ENCODE assay signal across 12 cellular contexts in the genomic region with DNA sequence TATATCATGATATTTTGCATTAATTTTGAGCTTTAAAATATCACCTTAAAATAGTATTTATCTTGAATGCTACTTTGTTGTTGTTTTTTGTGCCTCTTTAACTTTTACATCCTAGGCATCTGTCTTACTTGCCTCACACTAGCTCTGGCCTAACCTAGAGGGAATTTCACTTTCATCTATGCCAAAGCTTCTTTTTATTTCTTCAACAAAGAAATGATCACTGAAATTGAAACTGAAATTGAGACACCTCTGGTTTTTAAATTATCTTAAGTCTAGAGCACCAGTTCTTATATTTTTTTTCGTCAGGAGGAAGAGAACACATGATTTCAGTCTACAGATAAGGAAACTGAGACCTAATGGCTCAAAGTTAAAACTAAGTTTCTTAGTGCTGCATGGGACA. TPM values are rescaled to one million over a fixed set of nuclear protein-coding genes. Genes with fewer than 3 reads are reported as not detected.
A peak's percentile ranks its signal among the peaks of the same experiment; 100 is the strongest.
DNase-seq lines count a peak whose midpoint lies in the region; ATAC-seq and TF ChIP-seq lines count a peak whose summit lies in the region.
"Had no signal": no experiment of that assay in that cellular context is flagged by ENCODE, and none has a peak within 500 bp of the region (broad histone marks: within the 10 kb centered on the region; RNA-seq: fewer than 3 reads in every experiment).

No MANE protein-coding gene starts in this region.

- H3K36me3 ChIP-seq in CD8-positive, alpha-beta T cell (ENCODE audit: insufficient read depth, low read length): no peaks in the 10 kb centered on the region

- intact Hi-C loops in CD8-positive, alpha-beta T cell (cut with DNase I, micrococcal nuclease): no loop called here

- no peaks in the 10 kb centered on the region for H3K9me3 ChIP-seq in CD8-positive, alpha-beta T cell (ENCODE audit: low read length)
- H3K9me3 ChIP-seq: mucosa of descending colon had no signal

- POLR2A ChIA-PET in CD8-positive, alpha-beta T cell (lab: Charles Lee): no interaction called here

- H3K36me3 Mint-ChIP-seq in CD8-positive, alpha-beta T cell: no peaks in the 10 kb centered on the region

- peaks cover 7% of the 10 kb centered on the region for H3K27me3 ChIP-seq in CD8-positive, alpha-beta T cell (ENCODE audit: insufficient read depth, low read length)

- no peak overlapping the region for H3K4me3 ChIP-seq in CD8-positive, alpha-beta T cell (ENCODE audit: low read depth, low read length)
- H3K4me3 ChIP-seq: mucosa of descending colon had no signal

- no peak for TF ChIP-seq CTCF in CD8-positive, alpha-beta T cell (IDR thresholded peaks at IDR 0.05)

- H3K27ac Mint-ChIP-seq in stimulated activated naive CD8-positive, alpha-beta T cell treated with anti-CD3 and anti-CD28 coated beads, Interleukin-15, amount 100 ng/mL, for 72 hours: peak overlapping the region; percentile 16 to 71
- no peak overlapping the region for H3K27ac Mint-ChIP-seq in CD8-positive, alpha-beta T cell

- H3K4me1 ChIP-seq in CD8-positive, alpha-beta T cell (ENCODE audit: insufficient read depth, low read length): no peaks in the 10 kb centered on the region

- H3K27me3 Mint-ChIP-seq in stimulated activated naive CD8-positive, alpha-beta T cell treated with anti-CD3 and anti-CD28 coated beads, Interleukin-15, amount 100 ng/mL, for 72 hours: peaks cover 61% of the 10 kb centered on the region
- peaks cover 28% of the 10 kb centered on the region for H3K27me3 Mint-ChIP-seq in CD8-positive, alpha-beta T cell (ENCODE audit: low read depth)

- CTCF ChIA-PET in CD8-positive, alpha-beta T cell (lab: Charles Lee): interaction anchor here (0.7 kb wide), 1 partner anchor 570 kb away, joined by 3 read pairs; no protein-coding TSS in a partner anchor

- no peak overlapping the region for H3K27ac ChIP-seq in CD8-positive, alpha-beta T cell (ENCODE audit: low read depth, low read length)

- DNase-seq in stimulated activated naive CD8-positive, alpha-beta T cell treated with anti-CD3 and anti-CD28 coated beads, Interleukin-15, amount 100 ng/mL, for 72 hours: no peak
- DNase-seq in stimulated activated naive CD8-positive, alpha-beta T cell treated with anti-CD3 and anti-CD28 coated beads, Interleukin-15, Interleukin-2, amounts not matched to agents 100 U/mL and 50 U/mL, for 24 hours: no peak
- DNase-seq in mucosa of gallbladder (ENCODE audit: low spot score) (no peak), NCI-H82 treated with DMSO at 0.1 percent for 48 hours (lab: John Stamatoyannopoulos, UW; ENCODE audit: unreplicated experiment) (no peak)
- no peak for DNase-seq in CD8-positive, alpha-beta T cell
- DNase-seq: DND-41, mucosa of descending colon, NCI-H1417 treated with DMSO at 0.1 percent for 48 hours, T1000 had no signal

- ATAC-seq in stimulated activated naive CD8-positive, alpha-beta T cell treated with anti-CD3 and anti-CD28 coated beads, Interleukin-15, amount 100 ng/mL, for 72 hours: no peak
- no peak for ATAC-seq in stimulated activated naive CD8-positive, alpha-beta T cell treated with anti-CD3 and anti-CD28 coated beads, Interleukin-15, Interleukin-2, amounts not matched to agents 100 U/mL and 50 U/mL, for 24 hours
- ATAC-seq in GM21737 (IDR thresholded peaks at IDR 0.05; ENCODE audit: unreplicated experiment) (peak; percentile 84), HG03135 (IDR thresholded peaks at IDR 0.05; ENCODE audit: unreplicated experiment) (peak; percentile 75), esophagus mucosa (no peak)
- no peak for ATAC-seq in CD8-positive, alpha-beta T cell
- ATAC-seq: mucosa of descending colon had no signal

- peaks cover 31% of the 10 kb centered on the region for H3K4me1 Mint-ChIP-seq in stimulated activated naive CD8-positive, alpha-beta T cell treated with anti-CD3 and anti-CD28 coated beads, Interleukin-15, amount 100 ng/mL, for 72 hours
- peaks cover 13% of the 10 kb centered on the region for H3K4me1 Mint-ChIP-seq in CD8-positive, alpha-beta T cell (ENCODE audit: low read depth)

- H3K9me3 Mint-ChIP-seq in stimulated activated naive CD8-positive, alpha-beta T cell treated with anti-CD3 and anti-CD28 coated beads, Interleukin-15, amount 100 ng/mL, for 72 hours: no peaks in the 10 kb centered on the region
- no peaks in the 10 kb centered on the region for H3K9me3 Mint-ChIP-seq in CD8-positive, alpha-beta T cell

- no peak overlapping the region for H3K4me3 Mint-ChIP-seq in stimulated activated naive CD8-positive, alpha-beta T cell treated with anti-CD3 and anti-CD28 coated beads, Interleukin-15, amount 100 ng/mL, for 72 hours
- no peak overlapping the region for H3K4me3 Mint-ChIP-seq in CD8-positive, alpha-beta T cell

RNA-seq across cellular contexts. Expression of a gene that starts 3.5 kb away (rescaled TPM):
- 10.6 TPM for total RNA-seq in mucosa of gallbladder
- total RNA-seq in CD8-positive, alpha-beta T cell: not detected
- 1.1 TPM for total RNA-seq in esophagus mucosa

Comparison
In these comparisons a context has a peak if more than half of its experiments do, and no peak if none do; other contexts are left out.
1. ATAC-seq: peak in GM21737 (single experiment) and HG03135 (single experiment); none in stimulated activated naive CD8-positive, alpha-beta T cell treated with anti-CD3 and anti-CD28 coated beads, Interleukin-15, amount 100 ng/mL, for 72 hours (single experiment), stimulated activated naive CD8-positive, alpha-beta T cell treated with anti-CD3 and anti-CD28 coated beads, Interleukin-15, Interleukin-2, amounts not matched to agents 100 U/mL and 50 U/mL, for 24 hours (single experiment), CD8-positive, alpha-beta T cell (single experiment) and esophagus mucosa (single experiment).